9 cellular contexts compared by ENCODE assay signal in genomic region chr1:230713915-230714764, GRCh38. TPM values are rescaled to one million over a fixed set of nuclear protein-coding genes. Genes with fewer than 3 reads are reported as not detected.
DNase-seq lines count a peak whose midpoint lies in the region; ATAC-seq and TF ChIP-seq lines count a peak whose summit lies in the region.
"Had no signal": no experiment of that assay in that cellular context is flagged by ENCODE, and none has a peak within 500 bp of the region (broad histone marks: within the 10 kb centered on the region; RNA-seq: fewer than 3 reads in every experiment).

TSS of gene AGT (minus strand) at chr1:230714122. CDS start at chr1:230710823, 3,299 bp downstream.

- DNase-seq in BJ (ENCODE audit: low read depth) (peak; percentile 61), NOMO-1 (lab: John Stamatoyannopoulos, UW; ENCODE audit: unreplicated experiment in 2 of 2) (peak; percentile 54 to 67), fibroblast of lung (ENCODE audit: low read depth in 2 of 2) (peak; percentile 90 to 94), omental fat pad (ENCODE audit: low spot score) (no peak), AML-193 (lab: John Stamatoyannopoulos, UW) (no peak)
- no peak for DNase-seq in effector memory CD4-positive, alpha-beta T cell
- DNase-seq: NCI-H1436 treated with DMSO at 0.1 percent for 48 hours had no signal

- peaks cover 7% of the 10 kb centered on the region for H3K4me1 ChIP-seq in fibroblast of lung (ENCODE audit: control insufficient read depth, extremely low read depth, insufficient read depth, low read length)
- no peaks in the 10 kb centered on the region for H3K4me1 ChIP-seq in effector memory CD4-positive, alpha-beta T cell (ENCODE audit: control insufficient read depth, insufficient read depth, low read length, poor library complexity, severe bottlenecking)

- POLR2A ChIA-PET in BJ (lab: Charles Lee), result no interaction called here

- H3K27ac ChIP-seq in fibroblast of lung (ENCODE audit: insufficient read depth, low read length), result no peak within 1 kb of the TSS
- H3K27ac ChIP-seq in effector memory CD4-positive, alpha-beta T cell (ENCODE audit: insufficient read depth, low read length, poor library complexity, severe bottlenecking), result no peak within 1 kb of the TSS

- H4K20me1 ChIP-seq in fibroblast of lung (ENCODE audit: control insufficient read depth, extremely low read depth, insufficient read depth, low read length), result no peaks in the 10 kb centered on the region

- no peak within 1 kb of the TSS for H3K9ac ChIP-seq in fibroblast of lung (ENCODE audit: insufficient read depth, low read length)

- no peak within 1 kb of the TSS for H2AFZ ChIP-seq in fibroblast of lung (ENCODE audit: low read length)

- H3K9me3 ChIP-seq in fibroblast of lung (ENCODE audit: control insufficient read depth, insufficient read depth, low read depth, low read length), result no peaks in the 10 kb centered on the region
- no peaks in the 10 kb centered on the region for H3K9me3 ChIP-seq in effector memory CD4-positive, alpha-beta T cell (ENCODE audit: control insufficient read depth, low read length)

- CTCF ChIA-PET in BJ (lab: Yijun Ruan, JAX), result no interaction called here

- TF ChIP-seq CTCF in BJ (IDR thresholded peaks at IDR 0.05; ENCODE audit: insufficient read depth, low read depth, low read length) (no peak), fibroblast of lung (conservative IDR thresholded peaks at IDR 0.05 in 1 of 2, IDR thresholded peaks at IDR 0.05 in 1 of 2; ENCODE audit: low read depth in 1 of 2, low read length in 2 of 2) (no peak), omental fat pad (IDR thresholded peaks at IDR 0.05) (no peak)

- peak within 1 kb of the TSS; percentile 66 for H3K4me2 ChIP-seq in fibroblast of lung (ENCODE audit: extremely low read depth, insufficient read depth, low read length)

- H3K4me3 ChIP-seq in BJ (ENCODE audit: low read depth, low read length), result no peak within 1 kb of the TSS
- peak within 1 kb of the TSS in 1 of 4 experiments; percentile 37 for H3K4me3 ChIP-seq in fibroblast of lung (replicated peaks in 1 of 4; ENCODE audit: control extremely low read depth in 1 of 4, insufficient read depth in 1 of 4, low read depth in 3 of 4, low read length in 4 of 4)
- H3K4me3 ChIP-seq in effector memory CD4-positive, alpha-beta T cell (ENCODE audit: insufficient read depth, low read depth, low read length, poor library complexity, severe bottlenecking), result no peak within 1 kb of the TSS

- peak; percentile 39 for ATAC-seq in omental fat pad (ENCODE audit: low FRiP score)
- no peak for ATAC-seq in HG03378 (IDR thresholded peaks at IDR 0.05; ENCODE audit: unreplicated experiment)
- no peak for ATAC-seq in GM21367 (IDR thresholded peaks at IDR 0.05; ENCODE audit: unreplicated experiment)

- H3K79me2 ChIP-seq in fibroblast of lung (ENCODE audit: control insufficient read depth, insufficient read depth, low read length), result no peaks in the 10 kb centered on the region

- no peaks in the 10 kb centered on the region for H3K27me3 ChIP-seq in BJ (ENCODE audit: control insufficient read depth, insufficient read depth, low read length)
- no peaks in the 10 kb centered on the region for H3K27me3 ChIP-seq in fibroblast of lung (ENCODE audit: control insufficient read depth, insufficient read depth, low read length)
- peaks cover 4% of the 10 kb centered on the region for H3K27me3 ChIP-seq in effector memory CD4-positive, alpha-beta T cell (replicated peaks; ENCODE audit: control insufficient read depth, insufficient read depth, low read length, poor library complexity, severe bottlenecking)

- H3K36me3 ChIP-seq in BJ (ENCODE audit: control insufficient read depth, insufficient read depth, low read length), result no peaks in the 10 kb centered on the region
- no peaks in the 10 kb centered on the region for H3K36me3 ChIP-seq in fibroblast of lung (ENCODE audit: control insufficient read depth, insufficient read depth, low read length)
- H3K36me3 ChIP-seq in effector memory CD4-positive, alpha-beta T cell (ENCODE audit: control insufficient read depth, insufficient read depth, low read length), result no peaks in the 10 kb centered on the region

RNA-seq across cellular contexts. Expression of gene AGT, which starts in this region (rescaled TPM):
- 2.1 and 4.1 TPM in 2 replicates for polyA plus RNA-seq in BJ (2011; rRNA removed)
- 0.57 and 1.2 TPM in 2 replicates for polyA minus RNA-seq in BJ (2011; rRNA and poly(A)+ RNA removed)
- total RNA-seq in fibroblast of lung, result 10.6 and 14.1 TPM in 2 replicates
- 0.38 and 3.7 TPM in 2 replicates for polyA plus RNA-seq in fibroblast of lung
- 0.22 and 2.7 TPM in 2 replicates for polyA plus RNA-seq in fibroblast of lung (2012)
- 0.41 and 2.8 TPM in 2 replicates for polyA minus RNA-seq in fibroblast of lung (ENCODE audit: low replicate concordance)
- total RNA-seq in omental fat pad, result 10 to 100 TPM in 1 of 4 donors, 1 to 10 TPM in 3; 2.5 to 10.7 (median 4.0) TPM

Comparison
In these comparisons a context has a peak if more than half of its experiments do, and no peak if none do; other contexts are left out.
1. DNase-seq: peak in BJ (single experiment), NOMO-1 (2 of 2) and fibroblast of lung (2 of 2); none in omental fat pad (single experiment), AML-193 (0 of 2) and effector memory CD4-positive, alpha-beta T cell (0 of 3).